ENCODE assay signal across 8 cellular contexts in genomic region chr10:17847586-17848296, GRCh38. TPM values are rescaled to one million over a fixed set of nuclear protein-coding genes. Genes with fewer than 3 reads are reported as not detected.
A peak's percentile ranks its signal among the peaks of the same experiment; 100 is the strongest.
DNase-seq lines count a peak whose midpoint lies in the region.

No MANE protein-coding gene starts in this region.

- no peak overlapping the region for H3K4me3 ChIP-seq in neuronal stem cell (ENCODE audit: low read length in 2 of 2)

- H3K27ac ChIP-seq in neuronal stem cell (replicated peaks; ENCODE audit: low read length), result no peak overlapping the region

- H3K23ac ChIP-seq in neuronal stem cell (ENCODE audit: low read depth, low read length, poor library complexity), result no peak overlapping the region

- H3K79me1 ChIP-seq in neuronal stem cell (ENCODE audit: low read depth, low read length), result no peaks in the 10 kb centered on the region

- no peak overlapping the region for H3K18ac ChIP-seq in neuronal stem cell (ENCODE audit: low read length)

- no peak overlapping the region for H2BK12ac ChIP-seq in neuronal stem cell (ENCODE audit: low read length)

- no peak overlapping the region for H3K4ac ChIP-seq in neuronal stem cell (ENCODE audit: low read length)

- no peaks in the 10 kb centered on the region for H3K36me3 ChIP-seq in neuronal stem cell (replicated peaks in 1 of 2; ENCODE audit: control insufficient read depth in 2 of 2, insufficient read depth in 2 of 2, low read length in 2 of 2)

- H4K8ac ChIP-seq in neuronal stem cell (ENCODE audit: low read depth, low read length), result no peak overlapping the region

- H2BK15ac ChIP-seq in neuronal stem cell (ENCODE audit: low read length), result no peak overlapping the region

- peaks cover 0 to 4% (median 0%) of the 10 kb centered on the region in 3 experiments for H3K27me3 ChIP-seq in neuronal stem cell (ENCODE audit: control insufficient read depth in 3 of 3, insufficient read depth in 3 of 3, low read depth in 1 of 3, low read length in 3 of 3)

- WGBS in neuronal stem cell (ENCODE audit: extremely low coverage in 2 of 2, insufficient read length in 2 of 2, insufficient replicate concordance in 1 of 2), 2 donors, result no CpG with 5 or more reads among the region's 5 CpGs

- peak; percentile 4 for DNase-seq in Daoy (ENCODE audit: low read depth)
- DNase-seq in Kasumi-1 (lab: John Stamatoyannopoulos, UW), result peak; percentile 43 to 74
- peak; percentile 40 for DNase-seq in cerebellar cortex (ENCODE audit: low spot score)
- peak; percentile 8 for DNase-seq in neuronal stem cell (ENCODE audit: low spot score)
- no peak for DNase-seq in activated CD4-positive, alpha-beta T cell treated with anti-CD3 and anti-CD28 coated beads, Interleukin-2, amount 50 U/mL, for 48 hours
- DNase-seq in T-helper 1 cell, result no peak
- no peak for DNase-seq in SK-N-DZ (ENCODE audit: low spot score)
- DNase-seq in NCI-H187 (lab: John Stamatoyannopoulos, UW), result no peak

- H2BK5ac ChIP-seq in neuronal stem cell (ENCODE audit: low read length), result no peak overlapping the region

- H3K9ac ChIP-seq in neuronal stem cell (ENCODE audit: low read depth, low read length, poor library complexity), result no peak overlapping the region

- H2AFZ ChIP-seq in neuronal stem cell (ENCODE audit: low read length), result no peak overlapping the region

- H3K4me2 ChIP-seq in neuronal stem cell (ENCODE audit: insufficient read depth, low read length, poor library complexity, severe bottlenecking), result no peak overlapping the region

- no peak overlapping the region for H2BK120ac ChIP-seq in neuronal stem cell (ENCODE audit: low read depth, low read length)

- H3K14ac ChIP-seq in neuronal stem cell (ENCODE audit: low read length), result no peak overlapping the region

- no peaks in the 10 kb centered on the region for H3K9me3 ChIP-seq in neuronal stem cell (replicated peaks in 1 of 2; ENCODE audit: control insufficient read depth in 2 of 2, insufficient read depth in 1 of 2, low read depth in 1 of 2, low read length in 2 of 2)

- no peak overlapping the region for H4K91ac ChIP-seq in neuronal stem cell (ENCODE audit: low read depth, low read length, poor library complexity)

- no peak overlapping the region for H2AK5ac ChIP-seq in neuronal stem cell (ENCODE audit: low read depth, low read length)

- no peaks in the 10 kb centered on the region for H3K4me1 ChIP-seq in neuronal stem cell (ENCODE audit: control insufficient read depth in 2 of 2, insufficient read depth in 1 of 2, low read depth in 1 of 2, low read length in 2 of 2)

RNA-seq across cellular contexts. Expression of gene MRC1, which starts 38.6 kb away (rescaled TPM):
- not detected in 2 replicates for total RNA-seq in Daoy (2014; rRNA removed; shearing (Covaris generic))
- 0.04 TPM for polyA plus RNA-seq in neuronal stem cell (2013, experiment 1 of 2)
- polyA plus RNA-seq in neuronal stem cell (2013, experiment 2 of 2), result 0.03 TPM
- not detected in 2 replicates for polyA plus RNA-seq in SK-N-DZ (2014; cell fraction: cytosol; rRNA removed)
- not detected in 2 replicates for polyA plus RNA-seq in SK-N-DZ (2014; cell fraction: nucleus; rRNA removed)

Comparison
In these comparisons a context has a peak if more than half of its experiments do, and no peak if none do; other contexts are left out.
1. DNase-seq: peak in Daoy (single experiment), Kasumi-1 (2 of 2), cerebellar cortex (single experiment) and neuronal stem cell (single experiment); none in activated CD4-positive, alpha-beta T cell treated with anti-CD3 and anti-CD28 coated beads, Interleukin-2, amount 50 U/mL, for 48 hours (0 of 2), T-helper 1 cell (0 of 5), SK-N-DZ (single experiment) and NCI-H187 (0 of 2).